ENCODE assay signal across 31 cellular contexts in the genomic region with DNA sequence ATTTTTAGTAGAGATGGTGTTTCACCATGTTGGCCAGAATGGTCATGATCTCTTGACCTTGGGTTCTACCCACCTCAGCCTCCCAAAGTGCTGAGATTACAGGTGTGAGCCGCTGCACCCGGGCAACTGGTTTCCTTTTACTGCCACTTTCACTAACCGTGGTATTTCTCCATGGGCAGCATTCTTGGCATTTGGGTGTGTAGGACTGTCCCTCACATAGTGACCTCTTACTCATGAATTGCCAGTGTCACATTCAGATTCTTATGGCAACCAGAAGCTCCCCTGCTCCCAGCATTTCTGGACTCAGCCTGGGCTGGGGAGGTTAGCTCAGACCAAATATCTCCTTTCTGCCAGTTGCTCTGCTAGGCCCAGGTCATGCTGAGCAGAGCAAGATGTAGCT. TPM values are rescaled to one million over a fixed set of nuclear protein-coding genes. Genes with fewer than 3 reads are reported as not detected.
"Had no signal": no experiment of that assay in that cellular context is flagged by ENCODE, and none has a peak within 500 bp of the region (broad histone marks: within the 10 kb centered on the region; RNA-seq: fewer than 3 reads in every experiment).

No MANE protein-coding gene starts in this region.

- H3K9me3 ChIP-seq: left lung, lower lobe of right lung, pancreas, prostate gland, spleen, tibial nerve, upper lobe of left lung, vagina had no signal

- H3K4me3 ChIP-seq: left lung, lower lobe of right lung, pancreas, prostate gland, spleen, tibial nerve, upper lobe of left lung, vagina had no signal

- H3K36me3 Mint-ChIP-seq: naive thymus-derived CD8-positive, alpha-beta T cell; stimulated activated effector memory CD8-positive, alpha-beta T cell treated with anti-CD3 and anti-CD28 coated beads, Interleukin-12 subunit alpha, Interleukin-12 subunit beta, amount 100 ng/mL, for 72 hours had no signal

- ATAC-seq: left colon; left lung; lower lobe of right lung; naive thymus-derived CD8-positive, alpha-beta T cell; pancreas; right cardiac atrium; sciatic nerve; stimulated activated effector memory CD8-positive, alpha-beta T cell treated with anti-CD3 and anti-CD28 coated beads, Interleukin-12 subunit alpha, Interleukin-12 subunit beta, amount 100 ng/mL, for 72 hours; stimulated activated naive CD8-positive, alpha-beta T cell treated with anti-CD3 and anti-CD28 coated beads, Interleukin-15, amount 100 ng/mL, for 72 hours had no signal

- H3K4me1 ChIP-seq: left lung, lower lobe of right lung, pancreas, prostate gland, vagina had no signal

- H3K4me3 Mint-ChIP-seq: naive thymus-derived CD8-positive, alpha-beta T cell; nephron; neural crest cell; stimulated activated effector memory CD8-positive, alpha-beta T cell treated with anti-CD3 and anti-CD28 coated beads, Interleukin-12 subunit alpha, Interleukin-12 subunit beta, amount 100 ng/mL, for 72 hours; stimulated activated naive CD8-positive, alpha-beta T cell treated with anti-CD3 and anti-CD28 coated beads, Interleukin-15, amount 100 ng/mL, for 72 hours had no signal

- H3K36me3 ChIP-seq: left lung, lower lobe of right lung, pancreas, prostate gland, spleen, tibial nerve, upper lobe of left lung, vagina had no signal

- H3K9me3 Mint-ChIP-seq: naive thymus-derived CD8-positive, alpha-beta T cell; nephron; neural crest cell; stimulated activated effector memory CD8-positive, alpha-beta T cell treated with anti-CD3 and anti-CD28 coated beads, Interleukin-12 subunit alpha, Interleukin-12 subunit beta, amount 100 ng/mL, for 72 hours; stimulated activated naive CD8-positive, alpha-beta T cell treated with anti-CD3 and anti-CD28 coated beads, Interleukin-15, amount 100 ng/mL, for 72 hours had no signal

- H3K27me3 Mint-ChIP-seq: stimulated activated naive CD8-positive, alpha-beta T cell treated with anti-CD3 and anti-CD28 coated beads, Interleukin-15, amount 100 ng/mL, for 72 hours had no signal

- H3K27ac ChIP-seq: left lung, lower lobe of right lung, pancreas, prostate gland, spleen, tibial nerve, upper lobe of left lung, vagina had no signal

- H3K27me3 ChIP-seq: left lung, pancreas, spleen, tibial nerve, upper lobe of left lung, vagina had no signal

- DNase-seq: hippocampal formation; kidney; left colon; left lung; lower lobe of right lung; mammary epithelial cell; mesenchymal stem cell; naive thymus-derived CD8-positive, alpha-beta T cell; nucleus accumbens; pancreas; posterior cingulate gyrus; retina; right cardiac atrium; small intestine; spleen; stimulated activated CD4-positive, alpha-beta T cell treated with anti-CD3 and anti-CD28 coated beads, Interleukin-4, amount 100 ng/mL, for 24 hours; stimulated activated naive CD4-positive, alpha-beta T cell treated with Interleukin-2 at 50 U/mL for 16 hours; stimulated activated naive CD8-positive, alpha-beta T cell treated with anti-CD3 and anti-CD28 coated beads, Interleukin-15, amount 100 ng/mL, for 72 hours; substantia nigra; upper lobe of left lung had no signal

- H3K4me1 Mint-ChIP-seq: naive thymus-derived CD8-positive, alpha-beta T cell; nephron; neural crest cell; stimulated activated effector memory CD8-positive, alpha-beta T cell treated with anti-CD3 and anti-CD28 coated beads, Interleukin-12 subunit alpha, Interleukin-12 subunit beta, amount 100 ng/mL, for 72 hours; stimulated activated naive CD8-positive, alpha-beta T cell treated with anti-CD3 and anti-CD28 coated beads, Interleukin-15, amount 100 ng/mL, for 72 hours had no signal

- H3K27ac Mint-ChIP-seq: naive thymus-derived CD8-positive, alpha-beta T cell; nephron; stimulated activated effector memory CD8-positive, alpha-beta T cell treated with anti-CD3 and anti-CD28 coated beads, Interleukin-12 subunit alpha, Interleukin-12 subunit beta, amount 100 ng/mL, for 72 hours; stimulated activated naive CD8-positive, alpha-beta T cell treated with anti-CD3 and anti-CD28 coated beads, Interleukin-15, amount 100 ng/mL, for 72 hours had no signal

RNA-seq across cellular contexts. Expression of a gene that starts 50.1 kb away (rescaled TPM):
- total RNA-seq: left lung; liver; lower lobe of right lung; mammary epithelial cell; naive thymus-derived CD8-positive, alpha-beta T cell; neural crest cell; osteoblast; right cardiac atrium; sciatic nerve; spleen; temporal lobe; urinary bladder; vagina had no signal
- polyA plus RNA-seq: liver; mammary epithelial cell; naive thymus-derived CD8-positive, alpha-beta T cell; right cardiac atrium; spleen; urinary bladder had no signal
